Comparison of ENCODE assay signal across 10 cellular contexts in the genomic region with DNA sequence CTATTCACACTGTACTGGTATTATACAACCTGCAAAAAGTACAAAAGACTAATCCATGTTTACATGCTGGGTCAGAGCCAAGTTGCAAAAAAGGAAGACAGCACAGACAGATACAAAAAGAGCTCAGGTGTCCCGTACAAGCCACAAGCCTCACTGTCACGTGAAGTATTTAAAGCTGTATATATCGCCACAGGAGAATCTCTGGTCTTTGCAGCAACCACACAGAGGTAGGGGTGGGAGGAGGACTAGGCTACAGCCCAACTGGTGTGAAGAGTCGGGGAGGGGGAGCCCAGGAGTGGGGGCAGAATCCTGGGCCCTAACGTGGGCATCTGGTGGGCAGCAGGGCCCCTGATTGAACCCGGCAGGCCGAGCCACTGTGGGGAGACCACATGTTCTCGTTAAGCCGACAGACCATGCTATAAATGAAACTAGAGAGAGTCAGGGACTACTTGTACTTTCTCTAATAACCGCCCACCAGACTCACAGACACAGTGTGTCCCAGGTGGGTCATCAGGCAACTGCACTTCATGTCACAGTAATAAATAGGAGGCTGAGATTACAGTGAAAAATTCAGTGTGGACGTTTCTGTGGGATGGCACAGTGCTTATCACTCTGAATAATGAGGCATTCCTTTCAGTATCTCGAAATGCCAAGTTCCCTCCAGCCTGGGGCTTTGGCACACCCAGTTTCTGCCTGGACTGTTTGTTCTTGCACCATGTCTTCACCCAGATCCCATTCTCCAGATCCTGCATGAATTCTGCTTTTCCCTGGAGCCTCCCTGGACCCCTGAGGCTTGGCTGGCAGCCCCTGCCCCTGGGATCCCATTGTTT.
DNase-seq lines count a peak whose midpoint lies in the region; ATAC-seq and TF ChIP-seq lines count a peak whose summit lies in the region.
"Had no signal": no experiment of that assay in that cellular context is flagged by ENCODE, and none has a peak within 500 bp of the region (broad histone marks: within the 10 kb centered on the region; RNA-seq: fewer than 3 reads in every experiment).

No MANE protein-coding gene starts in this region.

- ATAC-seq in GM21447 (IDR thresholded peaks at IDR 0.05; ENCODE audit: unreplicated experiment): no peak

- H3K4me3 ChIP-seq in mammary epithelial cell (replicated peaks in 1 of 3; ENCODE audit: insufficient read depth in 1 of 3, low read depth in 2 of 3, low read length in 3 of 3) (no peak overlapping the region), urinary bladder (ENCODE audit: low read depth, low read length) (no peak overlapping the region)

- intact Hi-C loops in mammary epithelial cell (cut with micrococcal nuclease): no loop called here

- H3K36me3 ChIP-seq in mammary epithelial cell (ENCODE audit: insufficient read depth, low read length) (no peaks in the 10 kb centered on the region), urinary bladder (ENCODE audit: insufficient read depth) (no peaks in the 10 kb centered on the region)

- BruUV-seq in mammary epithelial cell (replicated peaks; lab: Mats Ljungman, UMichigan): no TSS peak

- WGBS in mammary epithelial cell (ENCODE audit: low coverage, missing lambda C conversion rate): 29% methylated on average over 12 of the region's 12 CpGs
- WGBS in urinary bladder: 35% methylated on average over 12 of the region's 12 CpGs

- H3K9ac ChIP-seq in mammary epithelial cell (ENCODE audit: insufficient read depth, low read length): no peak overlapping the region

- H3K79me2 ChIP-seq in mammary epithelial cell (ENCODE audit: insufficient read depth, low read length): no peaks in the 10 kb centered on the region

- peak overlapping the region; percentile 27 for H3K4me2 ChIP-seq in mammary epithelial cell (ENCODE audit: insufficient read depth, low read depth, low read length)

- peaks cover 18% of the 10 kb centered on the region for H3K4me1 ChIP-seq in mammary epithelial cell (ENCODE audit: insufficient read depth, low read length)
- no peaks in the 10 kb centered on the region for H3K4me1 ChIP-seq in urinary bladder (ENCODE audit: insufficient read depth)

- no peak for TF ChIP-seq CTCF in mammary epithelial cell (conservative IDR thresholded peaks at IDR 0.05 in 1 of 2, IDR thresholded peaks at IDR 0.05 in 1 of 2; ENCODE audit: extremely low read depth in 1 of 2, insufficient read depth in 1 of 2, low read depth in 1 of 2, low read length in 2 of 2)

- H3K27ac ChIP-seq in mammary epithelial cell (ENCODE audit: insufficient read depth, low read depth, low read length) (no peak overlapping the region), urinary bladder (ENCODE audit: low read depth) (peak overlapping the region; percentile 13)

- no peaks in the 10 kb centered on the region for H3K27me3 ChIP-seq in mammary epithelial cell (ENCODE audit: insufficient read depth, low read length)

- CTCF ChIA-PET in mammary epithelial cell (lab: Charles Lee; ENCODE audit: low non-redundant PET): no interaction called here

- peak overlapping the region; percentile 60 for H2AFZ ChIP-seq in mammary epithelial cell (ENCODE audit: low read depth, low read length)

- no peaks in the 10 kb centered on the region for H4K20me1 ChIP-seq in mammary epithelial cell (ENCODE audit: insufficient read depth, low read length)

- in situ Hi-C loops in mammary epithelial cell (cut with MboI; ENCODE audit: low sequenced_read_pairs in 2 of 2): no loop called here

- DNase-seq in activated effector memory CD4-positive, alpha-beta T cell treated with anti-CD3 and anti-CD28 coated beads, Interleukin-2, amount 50 U/mL, for 16 hours: peak; percentile 34
- DNase-seq in activated effector memory CD4-positive, alpha-beta T cell treated with Interleukin-2 at 50 U/mL for 16 hours: no peak
- DNase-seq in mammary epithelial cell (peak; percentile 60), mesenteric fat pad (ENCODE audit: low spot score) (peak; percentile 73), T-helper 9 cell (no peak)
- DNase-seq in stimulated activated CD4-positive, alpha-beta T cell treated with anti-CD3 and anti-CD28 coated beads, Interleukin-4, amount 100 ng/mL, for 24 hours: no peak
- DNase-seq: natural killer cell, SIG-M5 had no signal

- H3K9me3 ChIP-seq in mammary epithelial cell (replicated peaks; ENCODE audit: insufficient read depth, low read length): no peaks in the 10 kb centered on the region

- dilution Hi-C loops in mammary epithelial cell (cut with HindIII; ENCODE audit: low sequenced_read_pairs): no loop called here

Comparison
In these comparisons a context has a peak if more than half of its experiments do, and no peak if none do; other contexts are left out.
1. DNase-seq: peak in activated effector memory CD4-positive, alpha-beta T cell treated with anti-CD3 and anti-CD28 coated beads, Interleukin-2, amount 50 U/mL, for 16 hours (single experiment), mammary epithelial cell (single experiment) and mesenteric fat pad (single experiment); none in activated effector memory CD4-positive, alpha-beta T cell treated with Interleukin-2 at 50 U/mL for 16 hours (single experiment), T-helper 9 cell (single experiment) and stimulated activated CD4-positive, alpha-beta T cell treated with anti-CD3 and anti-CD28 coated beads, Interleukin-4, amount 100 ng/mL, for 24 hours (single experiment).